1 cellular context compared by ENCODE assay signal in genomic region chr2:182638652-182639051, GRCh38.
TF ChIP-seq lines count a peak whose summit lies in the region.

No MANE protein-coding gene starts in this region.

TF ChIP-seq in WTC11, 78 proteins besides CTCF, POLR2A, EP300 and RAD21:
- TF ChIP-seq CDX4 (CRISPR knock-in tag; IDR thresholded peaks at IDR 0.05; ENCODE audit: borderline replicate concordance): no peak
- TF ChIP-seq ZNF232 (CRISPR knock-in tag; IDR thresholded peaks at IDR 0.05): no peak
